ENCODE assay signal across 11 cellular contexts in the genomic region with DNA sequence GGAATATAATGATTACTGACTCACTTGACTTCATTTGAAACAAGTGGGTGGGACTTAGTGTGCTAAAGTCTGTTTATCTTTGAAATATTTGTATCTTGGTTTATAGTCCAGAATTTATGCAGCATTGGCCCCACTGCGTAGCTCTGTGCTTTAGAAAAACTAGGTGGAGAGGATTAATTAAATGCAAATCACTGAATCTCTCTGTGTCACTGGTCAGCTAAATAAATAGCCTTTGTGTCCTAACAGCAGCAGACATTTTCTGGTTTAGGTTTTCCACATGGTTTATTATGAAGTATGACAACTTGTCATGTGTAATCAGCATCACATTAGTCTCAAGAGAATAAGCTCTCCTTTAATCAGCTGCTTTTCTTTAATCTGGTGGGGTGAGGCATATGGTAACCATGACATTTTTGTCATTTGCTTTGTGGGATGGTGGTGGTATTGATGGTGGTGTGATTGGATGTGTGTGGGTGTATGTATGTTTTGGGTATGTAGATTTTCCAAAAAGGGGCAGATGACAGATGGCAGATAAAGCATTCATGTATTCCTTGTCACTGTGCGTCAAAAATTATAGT. TPM values are rescaled to one million over a fixed set of nuclear protein-coding genes. Genes with fewer than 3 reads are reported as not detected.
DNase-seq lines count a peak whose midpoint lies in the region; ATAC-seq and TF ChIP-seq lines count a peak whose summit lies in the region.
"Had no signal": no experiment of that assay in that cellular context is flagged by ENCODE, and none has a peak within 500 bp of the region (broad histone marks: within the 10 kb centered on the region; RNA-seq: fewer than 3 reads in every experiment).

No MANE protein-coding gene starts in this region.

- H3K4me1 ChIP-seq in HEK293 (ENCODE audit: control insufficient read depth, insufficient read depth, low read length) = peaks cover 7% of the 10 kb centered on the region

- H3K36me3 Mint-ChIP-seq in brain (peaks cover 34% of the 10 kb centered on the region), nephron (ENCODE audit: low read depth) (peaks cover 26% of the 10 kb centered on the region), natural killer cell (no peaks in the 10 kb centered on the region)

- CTCF ChIA-PET in HEK293 (lab: Yijun Ruan, JAX) (interaction anchor here (0.6 to 1.1 kb wide), 3 partner anchors 9 to 87 kb away, joined by 3 read pairs; no protein-coding TSS in a partner anchor), HEK293T (lab: Yijun Ruan, JAX) (interaction anchor here (0.6 kb wide), 1 partner anchor 577 kb away, joined by 3 read pairs; no protein-coding TSS in a partner anchor)

- H3K36me3 ChIP-seq in HEK293 (ENCODE audit: control insufficient read depth in 2 of 2, insufficient read depth in 1 of 2, low read length in 2 of 2) = peaks cover 0 to 3% of the 10 kb centered on the region in 2 experiments; a peak in 2 of 3 replicates
- H3K36me3 ChIP-seq: pancreas had no signal

- H3K27me3 Mint-ChIP-seq in brain = no peaks in the 10 kb centered on the region
- no peaks in the 10 kb centered on the region for H3K27me3 Mint-ChIP-seq in nephron (ENCODE audit: low read depth)
- no peaks in the 10 kb centered on the region for H3K27me3 Mint-ChIP-seq in natural killer cell (ENCODE audit: low read depth in 2 of 2)

- no peaks in the 10 kb centered on the region for H3K9me3 Mint-ChIP-seq in brain
- H3K9me3 Mint-ChIP-seq in nephron = no peaks in the 10 kb centered on the region
- H3K9me3 Mint-ChIP-seq in natural killer cell = no peaks in the 10 kb centered on the region

- no peak for TF ChIP-seq CTCF in AG09319 (IDR thresholded peaks at IDR 0.05; ENCODE audit: low read depth, low read length)
- TF ChIP-seq CTCF in HEK293 (tag by site-specific recombination; IDR thresholded peaks at IDR 0.05) = no peak
- no peak for TF ChIP-seq CTCF in brain (conservative IDR thresholded peaks at IDR 0.05)
- TF ChIP-seq CTCF in nephron (IDR thresholded peaks at IDR 0.05; ENCODE audit: unreplicated experiment in 3 of 3) = no peak
- no peak for TF ChIP-seq CTCF in natural killer cell (IDR thresholded peaks at IDR 0.05)

- H3K9me3 ChIP-seq in HEK293 (ENCODE audit: control insufficient read depth, insufficient read depth, low read depth, low read length) = no peaks in the 10 kb centered on the region
- H3K9me3 ChIP-seq: pancreas had no signal

- H3K27ac Mint-ChIP-seq in brain (peak overlapping the region; percentile 82 to 95 (median 91)), nephron (peak overlapping the region in 2 of 3 experiments; percentile 19 to 21), natural killer cell (no peak overlapping the region)

- peak overlapping the region; percentile 17 to 63 (median 50) for H3K4me3 Mint-ChIP-seq in brain
- no peak overlapping the region for H3K4me3 Mint-ChIP-seq in nephron
- H3K4me3 Mint-ChIP-seq in natural killer cell = no peak overlapping the region

- intact Hi-C loops in natural killer cell (cut with micrococcal nuclease) = no loop called here

- ATAC-seq in GM18867 (IDR thresholded peaks at IDR 0.05; ENCODE audit: unreplicated experiment) (no peak), natural killer cell (no peak), GM21515 (IDR thresholded peaks at IDR 0.05; ENCODE audit: unreplicated experiment) (no peak)

- H3K4me3 ChIP-seq in HEK293 (ENCODE audit: low read depth, low read length) = no peak overlapping the region
- H3K4me3 ChIP-seq: pancreas had no signal

- POLR2A ChIA-PET in HEK293 (lab: Yijun Ruan, JAX) = interaction anchor here (1.6 kb wide), 1 partner anchor 33 kb away, joined by 4 read pairs; no protein-coding TSS in a partner anchor
- POLR2A ChIA-PET in HEK293T (lab: Yijun Ruan, JAX) = no interaction called here

- H3K4me1 Mint-ChIP-seq in brain (peaks cover 46% of the 10 kb centered on the region), nephron (peaks cover 17% of the 10 kb centered on the region), natural killer cell (peaks cover 0 to 6% of the 10 kb centered on the region in 2 donors)

- peak; percentile 60 for DNase-seq in AG09319 (ENCODE audit: extremely low read depth, low read depth)
- DNase-seq in natural killer cell = no peak
- DNase-seq in HEK293T (ENCODE audit: extremely low spot score) = no peak
- DNase-seq: dermis blood vessel endothelial cell, pancreas, SHP77 treated with DMSO at 0.1 percent for 48 hours had no signal

- H3K27ac ChIP-seq in HEK293 (ENCODE audit: extremely low read depth, low read depth, low read length) = no peak overlapping the region
- H3K27ac ChIP-seq: pancreas had no signal

TF ChIP-seq in HEK293, 187 proteins besides CTCF, POLR2A, EP300 and RAD21:
- TF ChIP-seq ZFHX2 (tag by site-specific recombination; conservative IDR thresholded peaks at IDR 0.05) = peak; percentile 34
- TF ChIP-seq ZNF561 (tag by site-specific recombination; IDR thresholded peaks at IDR 0.05; ENCODE audit: borderline replicate concordance) = no peak
- no peak for TF ChIP-seq SALL2 (tag by site-specific recombination; IDR thresholded peaks at IDR 0.05; ENCODE audit: borderline replicate concordance)
- TF ChIP-seq ZNF132 (tag by site-specific recombination; IDR thresholded peaks at IDR 0.05; ENCODE audit: borderline replicate concordance) = no peak
- TF ChIP-seq ZNF23 (tag by site-specific recombination; IDR thresholded peaks at IDR 0.05; ENCODE audit: borderline replicate concordance) = no peak

TF ChIP-seq in HEK293T, 16 proteins besides CTCF, POLR2A, EP300 and RAD21:
- TF ChIP-seq NFRKB (IDR thresholded peaks at IDR 0.05) = no peak

RNA-seq across cellular contexts. Expression of a gene that starts 33.9 kb away (rescaled TPM):
- 39.7 TPM for polyA plus RNA-seq in brain (ENCODE audit: insufficient read depth, low read depth, low replicate concordance)
- 10 to 100 TPM; 19.1 to 28.7 (median 23.3) TPM for total RNA-seq in natural killer cell

RNA-seq across cellular contexts. Expression of a gene that starts 44.0 kb away (rescaled TPM):
- polyA plus RNA-seq in brain (ENCODE audit: insufficient read depth, low read depth, low replicate concordance) = 250 TPM
- total RNA-seq in natural killer cell = 10 to 100 TPM; 75.8 to 79.8 (median 76.4) TPM

Comparison
In these comparisons a context has a peak if more than half of its experiments do, and no peak if none do; other contexts are left out.
1. H3K27ac Mint-ChIP-seq: peak in brain (5 of 5) and nephron (2 of 3); none in natural killer cell (0 of 2).
2. H3K4me3 Mint-ChIP-seq: peak in brain (5 of 5); none in nephron (0 of 3) and natural killer cell (single experiment).